Comparison of ENCODE assay signal across 8 cellular contexts in the genomic region with DNA sequence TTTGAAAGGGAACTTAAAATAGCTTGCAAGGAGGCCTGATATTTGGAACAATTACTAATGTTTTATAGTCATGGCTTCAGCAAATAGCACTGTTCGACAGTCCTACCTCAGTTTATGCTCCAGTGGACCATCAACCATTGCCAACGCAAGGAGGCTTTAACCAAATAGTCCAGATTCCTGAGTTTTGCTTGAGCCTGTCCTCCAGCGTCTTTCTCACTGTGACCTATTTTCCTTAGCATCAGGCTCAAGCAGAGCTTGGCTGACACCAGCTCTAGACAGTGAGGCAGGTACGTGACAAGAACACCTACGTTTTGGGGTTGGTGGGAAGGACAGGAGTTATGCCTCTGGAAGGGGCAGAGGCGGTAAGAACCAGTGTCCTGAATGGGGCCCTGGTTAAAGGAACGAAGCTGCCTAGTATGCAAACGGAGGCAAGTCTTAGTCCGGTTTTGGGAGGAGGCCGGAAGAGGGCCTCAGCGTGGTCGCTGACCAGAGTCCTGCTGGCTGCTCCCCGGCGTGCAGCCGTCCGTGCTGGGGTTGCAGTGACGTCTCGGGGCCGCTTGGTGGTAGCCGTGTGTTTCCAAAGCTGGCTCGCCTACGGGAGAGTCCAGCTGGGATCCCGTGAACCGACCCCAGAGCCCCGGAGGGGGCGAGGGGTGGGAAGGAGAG. TPM values are rescaled to one million over a fixed set of nuclear protein-coding genes. Genes with fewer than 3 reads are reported as not detected.
DNase-seq lines count a peak whose midpoint lies in the region; ATAC-seq, FAIRE-seq and TF ChIP-seq lines count a peak whose summit lies in the region.

No MANE protein-coding gene starts in this region.

- FAIRE-seq in D721Med (lab: Jason Lieb, UNC) (no peak), HTR-8/SVneo (lab: Jason Lieb, UNC) (peak; percentile 63), urothelium cell line (lab: Jason Lieb, UNC) (no peak)

- intact Hi-C loops in Right ventricle myocardium inferior (cut with DNase I): loop anchor here (1.0 to 10.0 kb wide), 3 partner anchors 66 to 646 kb away; no protein-coding TSS in a partner anchor

- H3K27ac Mint-ChIP-seq in activated naive CD8-positive, alpha-beta T cell treated with anti-CD3 and anti-CD28 coated beads for 36 hours: no peak overlapping the region

- CTCF ChIA-PET in RWPE1 (lab: Yijun Ruan, JAX): interaction anchor here (0.6 to 2.8 kb wide), 42 partner anchors 9 to 858 kb away, joined by 3 to 29 read pairs (median 4); a partner anchor contains a TSS

- POLR2A ChIA-PET in RWPE1 (lab: Yijun Ruan, JAX; ENCODE audit: low non-redundant PET): no interaction called here

- ATAC-seq in GM21367 (IDR thresholded peaks at IDR 0.05; ENCODE audit: unreplicated experiment) (peak; percentile 76), Right ventricle myocardium inferior (peak; percentile 85)

- no peak overlapping the region for H3K27ac ChIP-seq in RWPE1

- H3K27me3 Mint-ChIP-seq in activated naive CD8-positive, alpha-beta T cell treated with anti-CD3 and anti-CD28 coated beads for 36 hours: peaks cover 33% of the 10 kb centered on the region

- peaks cover 2% of the 10 kb centered on the region for H3K36me3 Mint-ChIP-seq in activated naive CD8-positive, alpha-beta T cell treated with anti-CD3 and anti-CD28 coated beads for 36 hours

- TF ChIP-seq CTCF in D721Med (IDR thresholded peaks at IDR 0.05; ENCODE audit: insufficient read depth, missing control alignments): peak; percentile 71
- TF ChIP-seq CTCF in RWPE1 (conservative IDR thresholded peaks at IDR 0.05; ENCODE audit: low read depth): peak; percentile 96

- no peaks in the 10 kb centered on the region for H3K9me3 Mint-ChIP-seq in activated naive CD8-positive, alpha-beta T cell treated with anti-CD3 and anti-CD28 coated beads for 36 hours

- peaks cover 11% of the 10 kb centered on the region for H3K4me1 Mint-ChIP-seq in activated naive CD8-positive, alpha-beta T cell treated with anti-CD3 and anti-CD28 coated beads for 36 hours

- DNase-seq in D721Med (ENCODE audit: insufficient read length, low spot score): peak; percentile 83
- peak; percentile 88 for DNase-seq in HTR-8/SVneo (ENCODE audit: insufficient read length, low spot score)
- DNase-seq in RWPE1 (ENCODE audit: low spot score): peak; percentile 93
- peak; percentile 66 for DNase-seq in activated naive CD8-positive, alpha-beta T cell treated with anti-CD3 and anti-CD28 coated beads for 36 hours
- DNase-seq in Right ventricle myocardium inferior (ENCODE audit: missing footprints): peak; percentile 85
- DNase-seq in occipital lobe (lab: John Stamatoyannopoulos, UW): peak; percentile 70
- peak; percentile 58 for DNase-seq in urothelium cell line (ENCODE audit: low spot score)

- peak overlapping the region; percentile 61 for H3K4me3 Mint-ChIP-seq in activated naive CD8-positive, alpha-beta T cell treated with anti-CD3 and anti-CD28 coated beads for 36 hours

RNA-seq across cellular contexts. Expression of a gene that starts 1.0 kb away (rescaled TPM):
- total RNA-seq in activated naive CD8-positive, alpha-beta T cell treated with anti-CD3 and anti-CD28 coated beads for 36 hours: under 1 TPM; 0.21 to 0.28 TPM
- total RNA-seq in Right ventricle myocardium inferior (10.1 TPM), occipital lobe (0.62 TPM)

RNA-seq across cellular contexts. Expression of a gene that starts 30.8 kb away (rescaled TPM):
- total RNA-seq in activated naive CD8-positive, alpha-beta T cell treated with anti-CD3 and anti-CD28 coated beads for 36 hours: 1,000 to 10,000 TPM; 4,728 to 4,890 TPM
- total RNA-seq in Right ventricle myocardium inferior (365 TPM), occipital lobe (412 TPM)

Comparison
In these comparisons a context has a peak if more than half of its experiments do, and no peak if none do; other contexts are left out.
1. RNA of a gene that starts 30.8 kb away (total RNA-seq): 4,728 to 4,890 TPM in activated naive CD8-positive, alpha-beta T cell treated with anti-CD3 and anti-CD28 coated beads for 36 hours; 412 TPM in occipital lobe (single experiment) and 365 TPM in Right ventricle myocardium inferior (single experiment); every median in the first group is over 10 times any median in the second.
2. Peak in every context shown above with its lines, with median percentiles within 50 percentile points of each other: DNase-seq.